21 cellular contexts compared by ENCODE assay signal in genomic region chr3:172654470-172654869, GRCh38.
"Had no signal": no experiment of that assay in that cellular context is flagged by ENCODE, and none has a peak within 500 bp of the region (broad histone marks: within the 10 kb centered on the region; RNA-seq: fewer than 3 reads in every experiment).

No MANE protein-coding gene starts in this region.

- H3K36me3 Mint-ChIP-seq: stimulated activated effector memory CD8-positive, alpha-beta T cell treated with anti-CD3 and anti-CD28 coated beads, Interleukin-12 subunit alpha, Interleukin-12 subunit beta, amount 100 ng/mL, for 72 hours had no signal

- H3K27ac Mint-ChIP-seq: memory B cell; nephron progenitor cell; stimulated activated effector memory CD8-positive, alpha-beta T cell treated with anti-CD3 and anti-CD28 coated beads, Interleukin-12 subunit alpha, Interleukin-12 subunit beta, amount 100 ng/mL, for 72 hours; stimulated activated naive CD8-positive, alpha-beta T cell treated with anti-CD3 and anti-CD28 coated beads, Interleukin-15, Interleukin-2, amounts not matched to agents 100 ng/mL and 50 ng/mL, for 24 hours had no signal

- DNase-seq: effector CD4-positive, alpha-beta T cell; glutamatergic neuron; kidney; left cardiac atrium; left ventricle myocardium inferior; lower lobe of right lung; midbrain; nephron progenitor cell; psoas muscle; retina; right lobe of liver; stimulated activated CD4-positive, alpha-beta T cell treated with anti-CD3 and anti-CD28 coated beads, Interleukin-4, amount 100 ng/mL, for 1 hour; stimulated activated CD8-positive, alpha-beta memory T cell treated with anti-CD3 and anti-CD28 coated beads, Interleukin-4, amount 100 ng/mL, for 48 hours; tibial artery; upper lobe of left lung; uterus had no signal

- H3K27me3 Mint-ChIP-seq: memory B cell; stimulated activated naive CD8-positive, alpha-beta T cell treated with anti-CD3 and anti-CD28 coated beads, Interleukin-15, Interleukin-2, amounts not matched to agents 100 ng/mL and 50 ng/mL, for 24 hours had no signal

- ATAC-seq: esophagus mucosa; gastroesophageal sphincter; left cardiac atrium; lower lobe of right lung; psoas muscle; right lobe of liver; stimulated activated effector memory CD8-positive, alpha-beta T cell treated with anti-CD3 and anti-CD28 coated beads, Interleukin-12 subunit alpha, Interleukin-12 subunit beta, amount 100 ng/mL, for 72 hours had no signal

- H3K9me3 Mint-ChIP-seq: memory B cell; stimulated activated effector memory CD8-positive, alpha-beta T cell treated with anti-CD3 and anti-CD28 coated beads, Interleukin-12 subunit alpha, Interleukin-12 subunit beta, amount 100 ng/mL, for 72 hours; stimulated activated naive CD8-positive, alpha-beta T cell treated with anti-CD3 and anti-CD28 coated beads, Interleukin-15, Interleukin-2, amounts not matched to agents 100 ng/mL and 50 ng/mL, for 24 hours had no signal

- H3K4me3 Mint-ChIP-seq: memory B cell; nephron progenitor cell; stimulated activated effector memory CD8-positive, alpha-beta T cell treated with anti-CD3 and anti-CD28 coated beads, Interleukin-12 subunit alpha, Interleukin-12 subunit beta, amount 100 ng/mL, for 72 hours; stimulated activated naive CD8-positive, alpha-beta T cell treated with anti-CD3 and anti-CD28 coated beads, Interleukin-15, Interleukin-2, amounts not matched to agents 100 ng/mL and 50 ng/mL, for 24 hours had no signal

- H3K4me1 Mint-ChIP-seq: nephron progenitor cell had no signal
